In genomic region chr5:127705120-127705892, GRCh38 we compare ENCODE assay signal across 10 cellular contexts. TPM values are rescaled to one million over a fixed set of nuclear protein-coding genes. Genes with fewer than 3 reads are reported as not detected.
DNase-seq lines count a peak whose midpoint lies in the region; ATAC-seq, FAIRE-seq and TF ChIP-seq lines count a peak whose summit lies in the region.
"Had no signal": no experiment of that assay in that cellular context is flagged by ENCODE, and none has a peak within 500 bp of the region (broad histone marks: within the 10 kb centered on the region; RNA-seq: fewer than 3 reads in every experiment).

No MANE protein-coding gene starts in this region.

- no peak overlapping the region for H2BK15ac ChIP-seq in mesenchymal stem cell (ENCODE audit: low read depth, poor library complexity, severe bottlenecking)

- H3K4me1 ChIP-seq in HUES48 (ENCODE audit: control insufficient read depth, insufficient read depth, low read length) (peaks cover 6% of the 10 kb centered on the region), body of pancreas (no peaks in the 10 kb centered on the region), mesenchymal stem cell (ENCODE audit: control insufficient read depth, insufficient read depth, low read depth, low read length) (no peaks in the 10 kb centered on the region), small intestine (ENCODE audit: control insufficient read depth in 2 of 2, insufficient read depth in 1 of 2, low read depth in 1 of 2, low read length in 1 of 2) (no peaks in the 10 kb centered on the region)

- peak; percentile 33 for ATAC-seq in body of pancreas
- ATAC-seq in HG03097 (IDR thresholded peaks at IDR 0.05; ENCODE audit: low FRiP score, unreplicated experiment): no peak
- no peak for ATAC-seq in GM18519 (IDR thresholded peaks at IDR 0.05; ENCODE audit: low FRiP score, unreplicated experiment)

- H3K36me3 ChIP-seq in HUES48 (ENCODE audit: control insufficient read depth, insufficient read depth, low read length): no peaks in the 10 kb centered on the region
- no peaks in the 10 kb centered on the region for H3K36me3 ChIP-seq in body of pancreas (replicated peaks in 1 of 2; ENCODE audit: insufficient read depth in 1 of 2, low read depth in 2 of 2)
- H3K36me3 ChIP-seq in mesenchymal stem cell (ENCODE audit: control insufficient read depth in 1 of 2, insufficient read depth in 2 of 2, low read depth in 1 of 2, low read length in 2 of 2): no peaks in the 10 kb centered on the region
- H3K36me3 ChIP-seq in small intestine (ENCODE audit: control insufficient read depth in 2 of 2, insufficient read depth in 2 of 2, low read length in 2 of 2): no peaks in the 10 kb centered on the region

- no peak overlapping the region for H2BK5ac ChIP-seq in mesenchymal stem cell (ENCODE audit: low read depth, low read length, poor library complexity, severe bottlenecking)

- no peak overlapping the region for H3K4ac ChIP-seq in mesenchymal stem cell (ENCODE audit: low read depth in 1 of 2, low read length in 2 of 2)

- H4K91ac ChIP-seq in mesenchymal stem cell (ENCODE audit: low read length): no peak overlapping the region

- H3K27me3 ChIP-seq in HUES48 (ENCODE audit: control insufficient read depth, insufficient read depth, low read length) (no peaks in the 10 kb centered on the region), body of pancreas (no peaks in the 10 kb centered on the region), mesenchymal stem cell (ENCODE audit: control insufficient read depth in 1 of 2, insufficient read depth in 1 of 2, low read length in 2 of 2) (no peaks in the 10 kb centered on the region), small intestine (ENCODE audit: control insufficient read depth in 2 of 2, insufficient read depth in 2 of 2, low read length in 2 of 2) (no peaks in the 10 kb centered on the region)

- no peak overlapping the region for H2BK12ac ChIP-seq in mesenchymal stem cell (ENCODE audit: low read length in 2 of 2)

- no peak for TF ChIP-seq CTCF in body of pancreas (IDR thresholded peaks at IDR 0.05)

- H3K9ac ChIP-seq in HUES48 (ENCODE audit: low read depth, low read length): no peak overlapping the region
- peak overlapping the region; percentile 62 for H3K9ac ChIP-seq in mesenchymal stem cell (ENCODE audit: low read length)

- intact Hi-C loops in body of pancreas (cut with DNase I): no loop called here

- H3K4me2 ChIP-seq in mesenchymal stem cell (ENCODE audit: low read length, poor library complexity, severe bottlenecking): no peak overlapping the region

- no peak for FAIRE-seq in small intestine (lab: Jason Lieb, UNC)

- H2AK5ac ChIP-seq in mesenchymal stem cell (ENCODE audit: low read length, severe bottlenecking): no peak overlapping the region

- no peak overlapping the region for H4K8ac ChIP-seq in mesenchymal stem cell (ENCODE audit: low read length)

- no peak overlapping the region for H3K23ac ChIP-seq in mesenchymal stem cell (ENCODE audit: low read length in 2 of 2)

- H3K79me1 ChIP-seq in mesenchymal stem cell (replicated peaks; ENCODE audit: low read length, poor library complexity, severe bottlenecking): no peaks in the 10 kb centered on the region

- H3K4me3 ChIP-seq in HUES48 (ENCODE audit: low read depth, low read length) (no peak overlapping the region), body of pancreas (no peak overlapping the region), mesenchymal stem cell (ENCODE audit: insufficient read depth in 1 of 2, low read depth in 1 of 2, low read length in 2 of 2) (peak overlapping the region in 1 of 2 experiments; percentile 11), small intestine (ENCODE audit: low read depth in 1 of 2, low read length in 2 of 2) (no peak overlapping the region)

- H3K18ac ChIP-seq in mesenchymal stem cell (ENCODE audit: low read depth in 1 of 2, low read length in 2 of 2): no peak overlapping the region

- DNase-seq in Daoy (ENCODE audit: low read depth): peak; percentile 60
- DNase-seq in body of pancreas: peak in 1 of 4 donors; percentile 43
- peak; percentile 84 for DNase-seq in mesenchymal stem cell
- DNase-seq in small intestine: no peak
- no peak for DNase-seq in midbrain (lab: John Stamatoyannopoulos, UW)
- DNase-seq: activated naive CD4-positive, alpha-beta T cell treated with Interleukin-2 at 50 U/mL for 16 hours; NCI-H1930 had no signal

- no peak for TF ChIP-seq POLR2A in body of pancreas (IDR thresholded peaks at IDR 0.05)

- WGBS in body of pancreas, 2 donors: 61 to 62% methylated on average over 4 of the region's 4 CpGs
- 57% methylated on average over 3 of the region's 4 CpGs for WGBS in mesenchymal stem cell
- WGBS in small intestine, 3 donors: 62 to 75% (median 63%) methylated on average over 4 of the region's 4 CpGs

- H3K27ac ChIP-seq in HUES48 (ENCODE audit: low read depth, low read length) (peak overlapping the region; percentile 6), body of pancreas (no peak overlapping the region), mesenchymal stem cell (ENCODE audit: low read length, poor library complexity, severe bottlenecking) (no peak overlapping the region), small intestine (ENCODE audit: low read depth in 1 of 2, low read length in 1 of 2) (no peak overlapping the region)

- no peak overlapping the region for H2BK120ac ChIP-seq in mesenchymal stem cell (ENCODE audit: low read depth, low read length)

- H3K9me3 ChIP-seq in HUES48 (ENCODE audit: control insufficient read depth, insufficient read depth, low read length) (no peaks in the 10 kb centered on the region), body of pancreas (no peaks in the 10 kb centered on the region), mesenchymal stem cell (ENCODE audit: control insufficient read depth, low read length) (no peaks in the 10 kb centered on the region), small intestine (ENCODE audit: control insufficient read depth, low read depth) (no peaks in the 10 kb centered on the region)

- no peak overlapping the region for H2AFZ ChIP-seq in mesenchymal stem cell (ENCODE audit: low read depth, low read length)

- H3K14ac ChIP-seq in mesenchymal stem cell (ENCODE audit: low read length in 2 of 2): no peak overlapping the region

RNA-seq across cellular contexts. Expression of gene CCDC192, which starts 2.1 kb away (rescaled TPM):
- total RNA-seq in Daoy (2014; rRNA removed; shearing (Covaris generic)): not detected in 2 replicates
- total RNA-seq in body of pancreas: not detected
- polyA plus RNA-seq in mesenchymal stem cell (2013, experiment 1 of 2): 0.06 TPM
- not detected for polyA plus RNA-seq in mesenchymal stem cell (2013, experiment 2 of 2)
- under 1 TPM in 1 of 3 donors, not detected in 2; 0.07 TPM for polyA plus RNA-seq in small intestine

RNA-seq across cellular contexts. Expression of gene CTXN3, which starts 56.4 kb away (rescaled TPM):
- not detected in 2 replicates for total RNA-seq in Daoy (2014; rRNA removed; shearing (Covaris generic))
- total RNA-seq in body of pancreas: not detected
- not detected for polyA plus RNA-seq in mesenchymal stem cell (2013, experiment 1 of 2)
- not detected for polyA plus RNA-seq in mesenchymal stem cell (2013, experiment 2 of 2)
- polyA plus RNA-seq in small intestine: not detected

Comparison
In these comparisons a context has a peak if more than half of its experiments do, and no peak if none do; other contexts are left out.
1. DNase-seq: peak in Daoy (single experiment) and mesenchymal stem cell (single experiment); none in small intestine (single experiment) and midbrain (single experiment).